ENCODE assay signal across 9 cellular contexts in the genomic region with DNA sequence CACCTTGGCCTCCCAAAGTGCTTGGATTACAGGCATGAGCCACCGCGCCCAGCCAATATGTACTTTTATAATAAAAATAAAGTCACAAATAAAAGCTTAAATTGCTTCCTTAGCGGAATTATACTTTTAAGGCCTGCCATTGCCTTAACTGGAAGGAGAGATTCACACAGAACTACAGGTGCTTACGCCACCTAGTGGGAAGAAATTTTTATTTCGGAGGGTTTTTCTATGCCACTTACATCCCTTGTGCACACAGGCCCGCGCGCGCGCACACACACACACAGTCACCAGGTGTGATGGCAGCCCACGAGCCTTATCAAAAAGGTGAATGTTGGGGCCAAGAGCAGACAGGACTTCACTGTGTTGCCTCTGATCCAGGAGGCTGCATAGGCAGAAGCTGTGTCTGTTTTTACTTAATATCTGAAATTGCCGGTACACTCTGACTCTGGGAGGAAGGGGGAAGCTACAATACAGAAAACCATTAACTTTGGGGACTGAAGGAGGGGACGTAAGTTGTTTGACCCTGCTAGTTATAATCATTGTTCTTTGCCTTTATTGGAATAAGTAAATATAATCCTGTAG.
DNase-seq lines count a peak whose midpoint lies in the region; ATAC-seq, FAIRE-seq and TF ChIP-seq lines count a peak whose summit lies in the region.
"Had no signal": no experiment of that assay in that cellular context is flagged by ENCODE, and none has a peak within 500 bp of the region (broad histone marks: within the 10 kb centered on the region; RNA-seq: fewer than 3 reads in every experiment).

No MANE protein-coding gene starts in this region.

- no peak overlapping the region for H3K9ac ChIP-seq in K562 (ENCODE audit: insufficient read depth in 1 of 2, low read depth in 2 of 2, low read length in 2 of 2)

- H2AFZ ChIP-seq in K562 (ENCODE audit: low read depth, low read length), result no peak overlapping the region

- peak; percentile 53 to 69 for TF ChIP-seq RAD21 in K562 (CRISPR knock-in tag; conservative IDR thresholded peaks at IDR 0.05 in 1 of 2, IDR thresholded peaks at IDR 0.05 in 1 of 2)

- TF ChIP-seq CTCF in HL-60 (IDR thresholded peaks at IDR 0.05; ENCODE audit: insufficient read depth, low read length) (peak; percentile 16), K562 (IDR thresholded peaks at IDR 0.05 in 2 of 3, conservative IDR thresholded peaks at IDR 0.05 in 1 of 3; ENCODE audit: insufficient read depth in 2 of 3, low read depth in 1 of 3, low read length in 3 of 3) (peak; percentile 56 to 75 (median 61))

- no TSS peak for BruUV-seq in K562 (replicated peaks; lab: Mats Ljungman, UMichigan)

- in situ Hi-C loops in K562 (cut with MboI), result loop anchor here (10.0 kb wide), 1 partner anchor 582 kb away; no protein-coding TSS in a partner anchor

- H3K4me1 ChIP-seq in K562 (replicated peaks in 1 of 2; ENCODE audit: control insufficient read depth in 2 of 2, insufficient read depth in 2 of 2, low read length in 2 of 2) (no peaks in the 10 kb centered on the region), small intestine (ENCODE audit: control insufficient read depth in 2 of 2, insufficient read depth in 1 of 2, low read depth in 1 of 2, low read length in 1 of 2) (no peaks in the 10 kb centered on the region)

- H3K27me3 ChIP-seq in HL-60 (ENCODE audit: insufficient read depth, poor library complexity, severe bottlenecking), result no peaks in the 10 kb centered on the region
- no peaks in the 10 kb centered on the region for H3K27me3 ChIP-seq in K562 (ENCODE audit: control insufficient read depth in 2 of 2, insufficient read depth in 2 of 2, low read length in 2 of 2)
- H3K27me3 ChIP-seq in small intestine (ENCODE audit: control insufficient read depth in 2 of 2, insufficient read depth in 2 of 2, low read length in 2 of 2), result no peaks in the 10 kb centered on the region
- H3K27me3 ChIP-seq: neutrophil had no signal

- FAIRE-seq in K562 (lab: Jason Lieb, UNC), result peak; percentile 72
- FAIRE-seq in small intestine (lab: Jason Lieb, UNC), result no peak

- intact Hi-C loops in K562 (cut with micrococcal nuclease), result loop anchor here (1.0 to 10.0 kb wide), 5 partner anchors 382 to 1445 kb away; no protein-coding TSS in a partner anchor

- 10% methylated on average over 13 of the region's 13 CpGs for WGBS in K562 (ENCODE audit: insufficient coverage, low coverage, missing lambda C conversion rate)
- 38 to 72% (median 48%) methylated on average over 13 of the region's 13 CpGs for WGBS in small intestine, 3 donors

- no peaks in the 10 kb centered on the region for H3K9me3 ChIP-seq in K562 (replicated peaks; ENCODE audit: control insufficient read depth, insufficient read depth, low read depth, low read length)
- H3K9me3 ChIP-seq in small intestine (ENCODE audit: control insufficient read depth, low read depth), result no peaks in the 10 kb centered on the region
- H3K9me3 ChIP-seq: neutrophil had no signal

- DNase-seq in DMS53 (lab: John Stamatoyannopoulos, UW), result peak; percentile 89
- peak; percentile 13 to 16 for DNase-seq in HL-60 (ENCODE audit: low read depth in 1 of 2, low spot score in 1 of 2)
- DNase-seq in NOMO-1 (lab: John Stamatoyannopoulos, UW; ENCODE audit: unreplicated experiment in 2 of 2), result peak; percentile 20 to 41
- DNase-seq in K562 (ENCODE audit: extremely low read depth in 1 of 4, low spot score in 3 of 4), result peak; percentile 41 to 77 (median 54)
- peak; percentile 28 for DNase-seq in iPS DF 19.7 (ENCODE audit: low read depth, low spot score)
- peak; percentile 73 for DNase-seq in small intestine

- no peak for TF ChIP-seq EP300 in K562 (IDR thresholded peaks at IDR 0.05; ENCODE audit: low read length)

- CTCF ChIA-PET in K562 (lab: Yijun Ruan, JAX; ENCODE audit: low intra/inter-chr PET ratio), result interaction anchor here (0.6 to 2.2 kb wide), 4 partner anchors 670 to 1835 kb away, joined by 3 to 11 read pairs (median 4); no protein-coding TSS in a partner anchor

- no peaks in the 10 kb centered on the region for H3K9me1 ChIP-seq in K562 (ENCODE audit: control insufficient read depth, insufficient read depth, low read length)

- H3K4me3 ChIP-seq in HL-60 (replicated peaks; ENCODE audit: insufficient read depth, low read length) (no peak overlapping the region), K562 (no peak overlapping the region), small intestine (ENCODE audit: low read depth in 1 of 2, low read length in 2 of 2) (no peak overlapping the region)

- H3K27ac ChIP-seq in HL-60 (replicated peaks) (no peak overlapping the region), K562 (ENCODE audit: extremely low read depth, low read depth, low read length) (no peak overlapping the region), small intestine (ENCODE audit: low read depth in 1 of 2, low read length in 1 of 2) (no peak overlapping the region)
- H3K27ac ChIP-seq: neutrophil had no signal

- H3K79me2 ChIP-seq in K562 (ENCODE audit: control insufficient read depth, insufficient read depth, low read length), result no peaks in the 10 kb centered on the region

- no peaks in the 10 kb centered on the region for H4K20me1 ChIP-seq in K562 (replicated peaks; ENCODE audit: control insufficient read depth, insufficient read depth, low read length)

- no peaks in the 10 kb centered on the region for H3K36me3 ChIP-seq in K562 (ENCODE audit: control insufficient read depth, insufficient read depth, low read length)
- no peaks in the 10 kb centered on the region for H3K36me3 ChIP-seq in small intestine (ENCODE audit: control insufficient read depth in 2 of 2, insufficient read depth in 2 of 2, low read length in 2 of 2)
- H3K36me3 ChIP-seq: neutrophil had no signal

- POLR2A ChIA-PET in K562 (lab: Yijun Ruan, JAX), result interaction anchor here (0.7 to 1.1 kb wide), 4 partner anchors 15 to 671 kb away, joined by 3 read pairs; no protein-coding TSS in a partner anchor

- ATAC-seq in K562, result peak; percentile 89
- no peak for ATAC-seq in GM19467 (IDR thresholded peaks at IDR 0.05; ENCODE audit: unreplicated experiment)
- ATAC-seq in GM19463 (IDR thresholded peaks at IDR 0.05; ENCODE audit: unreplicated experiment), result no peak

- no peak overlapping the region for H3K4me2 ChIP-seq in K562 (ENCODE audit: insufficient read depth, low read length)

- TF ChIP-seq POLR2A in K562 (conservative IDR thresholded peaks at IDR 0.05), result no peak

TF ChIP-seq in K562, 482 proteins besides CTCF, POLR2A, EP300 and RAD21:
- TF ChIP-seq ZBED1 (IDR thresholded peaks at IDR 0.05) (no peak), NRF1 (conservative IDR thresholded peaks at IDR 0.05 in 1 of 2, IDR thresholded peaks at IDR 0.05 in 1 of 2) (peak; percentile 63 to 72), SMC3 (conservative IDR thresholded peaks at IDR 0.05; ENCODE audit: insufficient read depth, low read depth, low read length) (peak; percentile 66), CBFA2T3 (IDR thresholded peaks at IDR 0.05) (no peak)

Comparison
In these comparisons a context has a peak if more than half of its experiments do, and no peak if none do; other contexts are left out.
1. DNase-seq: peak in every context shown above with its lines; median percentile 89 in DMS53; 73 in small intestine; 54 in K562; 30 in NOMO-1; 28 in iPS DF 19.7; 14 in HL-60.